In genomic region chr11:11442791-11443190, GRCh38 we compare ENCODE assay signal across 24 cellular contexts.
"Had no signal": no experiment of that assay in that cellular context is flagged by ENCODE, and none has a peak within 500 bp of the region (broad histone marks: within the 10 kb centered on the region; RNA-seq: fewer than 3 reads in every experiment).

No MANE protein-coding gene starts in this region.

- H3K27ac ChIP-seq: heart left ventricle, pancreas, psoas muscle, uterus, VCaP had no signal

- ATAC-seq: activated CD4-positive, CD25-positive, alpha-beta regulatory T cell treated with anti-CD3 and anti-CD28 coated beads, Interleukin-2, amount 50 U/mL, for 24 hours; activated CD8-positive, alpha-beta memory T cell treated with anti-CD3 and anti-CD28 coated beads, Interleukin-2, amount 10 ng/mL, durations not matched to agents 7 days and 5 days; activated CD8-positive, alpha-beta T cell treated with anti-CD3 and anti-CD28 coated beads for 36 hours; activated naive CD8-positive, alpha-beta T cell treated with anti-CD3 and anti-CD28 coated beads, Interleukin-2, amount 50 U/mL, for 24 hours; naive thymus-derived CD8-positive, alpha-beta T cell; pancreas; psoas muscle; right cardiac atrium; T-cell had no signal

- H3K27me3 Mint-ChIP-seq: activated CD4-positive, alpha-beta T cell treated with anti-CD3 and anti-CD28 coated beads, Interleukin-2, amount 10 ng/mL, durations not matched to agents 7 days and 5 days; activated CD8-positive, alpha-beta T cell treated with anti-CD3 and anti-CD28 coated beads for 36 hours had no signal

- H3K27me3 ChIP-seq: heart left ventricle, pancreas, uterus had no signal

- H3K4me1 Mint-ChIP-seq: activated naive CD8-positive, alpha-beta T cell treated with anti-CD3 and anti-CD28 coated beads, Interleukin-2, amount 50 U/mL, for 24 hours; central memory CD8-positive, alpha-beta T cell; T-cell had no signal

- H3K4me3 ChIP-seq: coronary artery, heart left ventricle, pancreas, psoas muscle, uterus had no signal

- H3K27ac Mint-ChIP-seq: activated CD4-positive, alpha-beta T cell treated with anti-CD3 and anti-CD28 coated beads, Interleukin-2, amount 10 ng/mL, durations not matched to agents 7 days and 5 days; activated CD8-positive, alpha-beta memory T cell treated with anti-CD3 and anti-CD28 coated beads, Interleukin-2, amount 10 ng/mL, durations not matched to agents 7 days and 5 days; activated CD8-positive, alpha-beta T cell treated with anti-CD3 and anti-CD28 coated beads for 36 hours; activated naive CD8-positive, alpha-beta T cell treated with anti-CD3 and anti-CD28 coated beads, Interleukin-2, amount 50 U/mL, for 24 hours; activated T-helper 1 cell treated with anti-CD3 and anti-CD28 coated beads, Interleukin-12 subunit alpha, Interleukin-12 subunit beta, Interleukin-2, Interleukin-4 antibody, amounts not matched to agents 30 ng/mL and 10 ng/mL and 1 ng/mL, durations not matched to agents 14 hours and 24 hours and 36 hours; endodermal cell; naive thymus-derived CD8-positive, alpha-beta T cell; T-cell; T-helper 2 cell treated with Interferon-gamma antibody and Interleukin-4, amounts not matched to agents 5 μg/mL and 100 μg/mL, for 36 hours had no signal

- DNase-seq: activated CD4-positive, alpha-beta T cell treated with anti-CD3 and anti-CD28 coated beads, Interleukin-2, amount 10 ng/mL, durations not matched to agents 7 days and 5 days; activated CD8-positive, alpha-beta memory T cell treated with anti-CD3 and anti-CD28 coated beads, Interleukin-2, amount 10 ng/mL, durations not matched to agents 7 days and 5 days; activated CD8-positive, alpha-beta T cell treated with anti-CD3 and anti-CD28 coated beads for 36 hours; activated gamma-delta T cell; activated naive CD4-positive, alpha-beta T cell treated with anti-CD3 and anti-CD28 coated beads, Interleukin-2, amount 50 U/mL, for 16 hours; activated naive CD8-positive, alpha-beta T cell treated with anti-CD3 and anti-CD28 coated beads, Interleukin-2, amount 50 U/mL, for 24 hours; endodermal cell; heart left ventricle; naive thymus-derived CD8-positive, alpha-beta T cell; pancreas; psoas muscle; right cardiac atrium; stimulated activated CD4-positive, alpha-beta T cell treated with anti-CD3 and anti-CD28 coated beads, Interleukin-4, amount 100 ng/mL, for 24 hours; stimulated activated naive CD4-positive, alpha-beta T cell treated with Interleukin-2 at 50 U/mL for 16 hours; T-cell; uterus had no signal

- H3K36me3 ChIP-seq: pancreas, uterus had no signal

- H3K36me3 Mint-ChIP-seq: activated CD8-positive, alpha-beta memory T cell treated with anti-CD3 and anti-CD28 coated beads, Interleukin-2, amount 10 ng/mL, durations not matched to agents 7 days and 5 days; mesothelial cell of epicardium; naive thymus-derived CD8-positive, alpha-beta T cell; T-cell had no signal

- H3K9me3 Mint-ChIP-seq: activated CD4-positive, alpha-beta T cell treated with anti-CD3 and anti-CD28 coated beads, Interleukin-2, amount 10 ng/mL, durations not matched to agents 7 days and 5 days; activated CD8-positive, alpha-beta T cell treated with anti-CD3 and anti-CD28 coated beads for 36 hours; activated naive CD8-positive, alpha-beta T cell treated with anti-CD3 and anti-CD28 coated beads, Interleukin-2, amount 50 U/mL, for 24 hours; activated T-helper 1 cell treated with anti-CD3 and anti-CD28 coated beads, Interleukin-12 subunit alpha, Interleukin-12 subunit beta, Interleukin-2, Interleukin-4 antibody, amounts not matched to agents 30 ng/mL and 10 ng/mL and 1 ng/mL, durations not matched to agents 14 hours and 24 hours and 36 hours; brain; central memory CD8-positive, alpha-beta T cell; endodermal cell; mesothelial cell of epicardium; naive thymus-derived CD8-positive, alpha-beta T cell; T-cell; T-helper 2 cell treated with Interferon-gamma antibody and Interleukin-4, amounts not matched to agents 5 μg/mL and 100 μg/mL, for 36 hours had no signal

- H3K4me1 ChIP-seq: uterus had no signal

- H3K9me3 ChIP-seq: heart left ventricle, pancreas, psoas muscle, uterus had no signal

- H3K4me3 Mint-ChIP-seq: activated CD4-positive, alpha-beta T cell treated with anti-CD3 and anti-CD28 coated beads, Interleukin-2, amount 10 ng/mL, durations not matched to agents 7 days and 5 days; activated CD8-positive, alpha-beta memory T cell treated with anti-CD3 and anti-CD28 coated beads, Interleukin-2, amount 10 ng/mL, durations not matched to agents 7 days and 5 days; activated CD8-positive, alpha-beta T cell treated with anti-CD3 and anti-CD28 coated beads for 36 hours; activated naive CD8-positive, alpha-beta T cell treated with anti-CD3 and anti-CD28 coated beads, Interleukin-2, amount 50 U/mL, for 24 hours; activated T-helper 1 cell treated with anti-CD3 and anti-CD28 coated beads, Interleukin-12 subunit alpha, Interleukin-12 subunit beta, Interleukin-2, Interleukin-4 antibody, amounts not matched to agents 30 ng/mL and 10 ng/mL and 1 ng/mL, durations not matched to agents 14 hours and 24 hours and 36 hours; brain; central memory CD8-positive, alpha-beta T cell; endodermal cell; mesothelial cell of epicardium; naive thymus-derived CD8-positive, alpha-beta T cell; T-cell; T-helper 2 cell treated with Interferon-gamma antibody and Interleukin-4, amounts not matched to agents 5 μg/mL and 100 μg/mL, for 36 hours had no signal
